Comparison of ENCODE assay signal across 2 cellular contexts in genomic region chr7:5349437-5350173, GRCh38.
TF ChIP-seq lines count a peak whose summit lies in the region.

No MANE protein-coding gene starts in this region.

TF ChIP-seq in HCT116, 20 proteins besides CTCF, POLR2A, EP300 and RAD21:
- 0 out of 2 replicates have a peak, but pooled peaks have one; percentile 2 for TF ChIP-seq POLR2AphosphoS5 (IDR thresholded peaks at IDR 0.05; ENCODE audit: low read depth, low read length)
- TF ChIP-seq JUND (IDR thresholded peaks at IDR 0.05), result no peak
- TF ChIP-seq SRF (IDR thresholded peaks at IDR 0.05; ENCODE audit: low read depth), result no peak
- no peak for TF ChIP-seq MAX (IDR thresholded peaks at IDR 0.05)
- TF ChIP-seq SP1 (IDR thresholded peaks at IDR 0.05; ENCODE audit: low read depth), result no peak

TF ChIP-seq in H1, 55 proteins besides CTCF, POLR2A, EP300 and RAD21:
- no peak for TF ChIP-seq CBX5 (IDR thresholded peaks at IDR 0.05; ENCODE audit: low read depth, low read length)
- TF ChIP-seq SUZ12 (IDR thresholded peaks at IDR 0.05; ENCODE audit: low read length), result peak; percentile 58; the same call in 1 of the 2 replicates
- TF ChIP-seq HDAC2 (IDR thresholded peaks at IDR 0.05; ENCODE audit: borderline replicate concordance in 1 of 2, low read depth in 2 of 2, low read length in 2 of 2), result no peak
- TF ChIP-seq ATF2 (IDR thresholded peaks at IDR 0.05; ENCODE audit: low read length), result no peak
- TF ChIP-seq RFX5 (IDR thresholded peaks at IDR 0.05; ENCODE audit: borderline replicate concordance, low read depth, low read length), result no peak
- no peak for TF ChIP-seq CREB1 (IDR thresholded peaks at IDR 0.05)
- TF ChIP-seq SP4 (IDR thresholded peaks at IDR 0.05; ENCODE audit: low read length), result no peak
- no peak for TF ChIP-seq NRF1 (IDR thresholded peaks at IDR 0.05; ENCODE audit: low read depth, low read length)
- no peak for TF ChIP-seq TAF7 (optimal IDR thresholded peaks at IDR 0.05; ENCODE audit: borderline replicate concordance, low read depth, low read length)
- no peak for TF ChIP-seq KDM1A (IDR thresholded peaks at IDR 0.05; ENCODE audit: borderline replicate concordance, low read length)
- no peak for TF ChIP-seq POLR2AphosphoS5 (IDR thresholded peaks at IDR 0.05; ENCODE audit: low read depth, low read length)
- TF ChIP-seq GABPA (IDR thresholded peaks at IDR 0.05; ENCODE audit: borderline replicate concordance, insufficient read depth, low read length), result 0 out of 2 replicates have a peak, but pooled peaks have one; percentile 20
- no peak for TF ChIP-seq SP2 (IDR thresholded peaks at IDR 0.05; ENCODE audit: low read length)
- no peak for TF ChIP-seq SIRT6 (IDR thresholded peaks at IDR 0.05; ENCODE audit: low read length)
- TF ChIP-seq JUN (IDR thresholded peaks at IDR 0.05; ENCODE audit: low read depth, low read length), result no peak
- TF ChIP-seq RBBP5 (IDR thresholded peaks at IDR 0.05; ENCODE audit: borderline replicate concordance, low read depth, low read length), result 0 out of 2 replicates have a peak, but pooled peaks have one; percentile 28
- TF ChIP-seq FOSL1 (IDR thresholded peaks at IDR 0.05; ENCODE audit: insufficient read depth, low read depth, low read length), result no peak
- no peak for TF ChIP-seq MAFK (IDR thresholded peaks at IDR 0.05; ENCODE audit: low read depth, low read length)
- TF ChIP-seq EZH2 (IDR thresholded peaks at IDR 0.05; ENCODE audit: low read depth, low read length, severe bottlenecking), result peak; percentile 58
- TF ChIP-seq MAX (IDR thresholded peaks at IDR 0.05), result no peak
- TF ChIP-seq CHD7 (IDR thresholded peaks at IDR 0.05; ENCODE audit: insufficient replicate concordance, low read length), result no peak
- TF ChIP-seq JUND (IDR thresholded peaks at IDR 0.05; ENCODE audit: low read length), result no peak
- TF ChIP-seq BCL11A (IDR thresholded peaks at IDR 0.05; ENCODE audit: low read depth in 2 of 2, low read length in 2 of 2), result no peak
- TF ChIP-seq CHD1 (IDR thresholded peaks at IDR 0.05; ENCODE audit: low read depth, low read length), result no peak
- no peak for TF ChIP-seq SAP30 (IDR thresholded peaks at IDR 0.05; ENCODE audit: insufficient read depth, insufficient replicate concordance, low read length)
- peak; percentile 2 for TF ChIP-seq RNF2 (IDR thresholded peaks at IDR 0.05; ENCODE audit: borderline replicate concordance, low read depth, low read length, missing control alignments, poor library complexity, severe bottlenecking)
- no peak for TF ChIP-seq CEBPB (IDR thresholded peaks at IDR 0.05; ENCODE audit: low read depth, low read length)
- no peak for TF ChIP-seq ZNF274 (IDR thresholded peaks at IDR 0.05; ENCODE audit: borderline replicate concordance, extremely low read depth, low read length)
